ENCODE assay signal across 8 cellular contexts in the genomic region with DNA sequence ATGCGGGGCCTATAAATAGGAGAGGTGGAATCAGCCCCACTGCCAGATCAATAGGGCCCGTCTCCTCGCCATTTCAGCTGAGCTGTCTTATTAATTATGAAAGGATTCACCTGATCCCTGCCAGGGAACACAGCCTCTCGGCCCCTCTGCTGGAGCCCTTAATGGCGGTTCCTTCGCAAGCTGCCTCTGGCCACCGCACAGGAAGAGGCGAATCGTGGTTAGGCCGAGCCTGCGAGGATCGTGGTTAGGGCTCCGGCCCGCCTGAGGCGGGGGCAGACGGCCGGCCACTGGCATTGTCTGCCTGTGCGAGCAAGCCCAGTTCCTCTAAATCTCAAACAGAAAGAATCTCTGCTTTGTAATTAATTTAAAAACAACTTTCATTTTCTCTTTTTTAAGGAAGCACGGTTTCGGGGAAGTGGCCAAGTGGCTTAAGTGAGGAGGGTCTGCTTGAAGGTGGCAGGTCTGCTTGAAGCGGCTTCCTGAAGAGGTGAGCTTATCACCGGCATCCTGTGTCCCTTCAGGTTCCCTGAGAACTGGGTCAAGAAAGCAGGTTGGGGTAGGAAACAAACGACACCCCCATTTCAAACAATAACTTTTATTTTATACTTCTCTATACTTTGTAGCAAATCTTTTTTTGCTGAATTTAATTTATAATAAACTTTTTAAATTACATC. TPM values are rescaled to one million over a fixed set of nuclear protein-coding genes. Genes with fewer than 3 reads are reported as not detected.
DNase-seq lines count a peak whose midpoint lies in the region; ATAC-seq and TF ChIP-seq lines count a peak whose summit lies in the region.

No MANE protein-coding gene starts in this region.

- peak overlapping the region; percentile 27 for H3K4me2 ChIP-seq in parathyroid adenoma (ENCODE audit: low read length)

- peaks cover 11% of the 10 kb centered on the region for H3K9me3 Mint-ChIP-seq in T-helper 2 cell treated with Interferon-gamma antibody and Interleukin-4, amounts not matched to agents 5 μg/mL and 100 μg/mL, for 36 hours

- peak overlapping the region; percentile 26 for H3K27ac Mint-ChIP-seq in T-helper 2 cell treated with Interferon-gamma antibody and Interleukin-4, amounts not matched to agents 5 μg/mL and 100 μg/mL, for 36 hours

- DNase-seq in activated CD8-positive, alpha-beta memory T cell treated with anti-CD3 and anti-CD28 coated beads, Interleukin-2, amount 50 U/mL, for 48 hours = peak; percentile 60
- DNase-seq in activated CD8-positive, alpha-beta memory T cell treated with anti-CD3 and anti-CD28 coated beads, Interleukin-2, amount 50 U/mL, for 4 hours = no peak
- DNase-seq in T-helper 2 cell treated with Interferon-gamma antibody and Interleukin-4, amounts not matched to agents 5 μg/mL and 100 μg/mL, for 36 hours (ENCODE audit: low spot score) = no peak
- DNase-seq in foreskin fibroblast (no peak), body of pancreas (no peak), HUDEP-2 (lab: John Stamatoyannopoulos, UW; ENCODE audit: unreplicated experiment in 76 of 76) (no peak), NCI-H1694 (lab: John Stamatoyannopoulos, UW) (no peak)

- peak overlapping the region; percentile 34 to 67 for H3K4me3 ChIP-seq in foreskin fibroblast (ENCODE audit: low read depth in 1 of 2, low read length in 2 of 2)
- H3K4me3 ChIP-seq in parathyroid adenoma (ENCODE audit: low read depth, low read length) = peak overlapping the region; percentile 38
- H3K4me3 ChIP-seq in body of pancreas = no peak overlapping the region

- H3K9me3 ChIP-seq in parathyroid adenoma (ENCODE audit: control insufficient read depth, low read length) = no peaks in the 10 kb centered on the region
- H3K9me3 ChIP-seq in body of pancreas = no peaks in the 10 kb centered on the region

- H3K4me1 ChIP-seq in parathyroid adenoma (peaks cover 7% of the 10 kb centered on the region), body of pancreas (peaks cover 42% of the 10 kb centered on the region)

- TF ChIP-seq POLR2A in body of pancreas (IDR thresholded peaks at IDR 0.05) = no peak

- H3K27ac ChIP-seq in parathyroid adenoma = peak overlapping the region; percentile 94
- H3K27ac ChIP-seq in body of pancreas = peak overlapping the region in 1 of 4 donors; percentile 26

- TF ChIP-seq CTCF in foreskin fibroblast (IDR thresholded peaks at IDR 0.05; ENCODE audit: low read depth, low read length) (no peak), parathyroid adenoma (IDR thresholded peaks at IDR 0.05) (no peak), body of pancreas (IDR thresholded peaks at IDR 0.05) (no peak)

- H3K36me3 Mint-ChIP-seq in T-helper 2 cell treated with Interferon-gamma antibody and Interleukin-4, amounts not matched to agents 5 μg/mL and 100 μg/mL, for 36 hours (ENCODE audit: low read depth) = peaks cover 13% of the 10 kb centered on the region

- no peaks in the 10 kb centered on the region for H3K79me2 ChIP-seq in parathyroid adenoma

- intact Hi-C loops in body of pancreas (cut with DNase I) = no loop called here

- peak overlapping the region; percentile 3 for H3K9ac ChIP-seq in parathyroid adenoma

- peak overlapping the region; percentile 80 for H3K4me3 Mint-ChIP-seq in T-helper 2 cell treated with Interferon-gamma antibody and Interleukin-4, amounts not matched to agents 5 μg/mL and 100 μg/mL, for 36 hours

- peak overlapping the region; percentile 96 for H2AFZ ChIP-seq in parathyroid adenoma

- ATAC-seq in body of pancreas = no peak

- H3K27me3 ChIP-seq in parathyroid adenoma (ENCODE audit: control insufficient read depth, insufficient read depth, low read length) = peaks cover 8% of the 10 kb centered on the region
- H3K27me3 ChIP-seq in body of pancreas = peaks cover 0 to 72% of the 10 kb centered on the region in 2 donors

- peaks cover 93% of the 10 kb centered on the region for H3K27me3 Mint-ChIP-seq in T-helper 2 cell treated with Interferon-gamma antibody and Interleukin-4, amounts not matched to agents 5 μg/mL and 100 μg/mL, for 36 hours (ENCODE audit: low read depth)

- H3K36me3 ChIP-seq in parathyroid adenoma (ENCODE audit: control insufficient read depth, insufficient read depth, low read length) (no peaks in the 10 kb centered on the region), body of pancreas (replicated peaks in 1 of 2; ENCODE audit: insufficient read depth in 1 of 2, low read depth in 2 of 2) (no peaks in the 10 kb centered on the region)

- WGBS in body of pancreas, 2 donors = 14 to 17% methylated on average over 23 of the region's 23 CpGs

- H3K4me1 Mint-ChIP-seq in T-helper 2 cell treated with Interferon-gamma antibody and Interleukin-4, amounts not matched to agents 5 μg/mL and 100 μg/mL, for 36 hours (ENCODE audit: low read depth) = peaks cover 35% of the 10 kb centered on the region

RNA-seq across cellular contexts. Expression of a gene that starts 9.2 kb away (rescaled TPM):
- total RNA-seq in body of pancreas = 1 to 10 TPM in 1 of 2 donors, under 1 TPM in 1; 0.99 to 4.4 TPM

Comparison
In these comparisons a context has a peak if more than half of its experiments do, and no peak if none do; other contexts are left out.
1. H3K4me3 ChIP-seq: peak in foreskin fibroblast (2 of 2) and parathyroid adenoma (single experiment); none in body of pancreas (0 of 2).